In genomic region chr13:48909088-48909389, GRCh38 we compare ENCODE assay signal across 19 cellular contexts.
DNase-seq lines count a peak whose midpoint lies in the region; ATAC-seq and TF ChIP-seq lines count a peak whose summit lies in the region.
"Had no signal": no experiment of that assay in that cellular context is flagged by ENCODE, and none has a peak within 500 bp of the region (broad histone marks: within the 10 kb centered on the region; RNA-seq: fewer than 3 reads in every experiment).

No MANE protein-coding gene starts in this region.

- no peak for TF ChIP-seq POLR2A in body of pancreas (IDR thresholded peaks at IDR 0.05)

- H2AFZ ChIP-seq in OCI-LY7 (ENCODE audit: low read length), result no peak overlapping the region

- no peaks in the 10 kb centered on the region for H3K9me2 ChIP-seq in OCI-LY7 (ENCODE audit: insufficient read depth, low read length)

- DNase-seq in left cardiac atrium (peak; percentile 29), right cardiac atrium (no peak), body of pancreas (peak in 3 of 4 donors; percentile 6 to 24 (median 23)), mucosa of gallbladder (ENCODE audit: low spot score) (peak; percentile 44), aorta (no peak), kidney glomerular epithelial cell (lab: John Stamatoyannopoulos, UW) (no peak), OCI-LY7 (ENCODE audit: low spot score) (no peak), mucosa of descending colon (no peak)
- DNase-seq: ACHN; activated CD4-positive, alpha-beta T cell treated with anti-CD3 and anti-CD28 coated beads, Interleukin-2, amount 50 U/mL, for 48 hours; activated CD8-positive, alpha-beta memory T cell treated with anti-CD3 and anti-CD28 coated beads, Interleukin-2, amount 50 U/mL, for 4 hours; Caco-2; head of caudate nucleus; NCI-H1092 treated with DMSO at 0.1 percent for 48 hours; NCI-H2029; SHP77 treated with DMSO at 0.1 percent for 48 hours had no signal

- intact Hi-C loops in left cardiac atrium (cut with DNase I), result no loop called here
- intact Hi-C loops in right cardiac atrium (cut with DNase I), result no loop called here
- intact Hi-C loops in body of pancreas (cut with DNase I), result no loop called here
- intact Hi-C loops in aorta (cut with DNase I), result no loop called here
- intact Hi-C loops in OCI-LY7 (cut with micrococcal nuclease; ENCODE audit: unreplicated experiment), result no loop called here
- intact Hi-C loops in mucosa of descending colon (cut with DNase I, micrococcal nuclease), result no loop called here

- no peaks in the 10 kb centered on the region for H3K9me3 ChIP-seq in right cardiac atrium (ENCODE audit: control insufficient read depth, low read length)
- no peaks in the 10 kb centered on the region for H3K9me3 ChIP-seq in body of pancreas
- no peaks in the 10 kb centered on the region for H3K9me3 ChIP-seq in aorta (ENCODE audit: control insufficient read depth, low read length)
- H3K9me3 ChIP-seq in OCI-LY7 (ENCODE audit: low read length), result no peaks in the 10 kb centered on the region
- H3K9me3 ChIP-seq in mucosa of descending colon, result no peaks in the 10 kb centered on the region
- H3K9me3 ChIP-seq: Caco-2 had no signal

- no peak overlapping the region for H3K27ac ChIP-seq in right cardiac atrium (ENCODE audit: low read length)
- H3K27ac ChIP-seq in body of pancreas, result no peak overlapping the region
- H3K27ac ChIP-seq in aorta (ENCODE audit: low read depth in 1 of 2, low read length in 2 of 2), result peak overlapping the region; percentile 49 to 51
- no peak overlapping the region for H3K27ac ChIP-seq in OCI-LY7 (ENCODE audit: low read depth, low read length, poor library complexity, severe bottlenecking)

- no peak overlapping the region for H3K4me3 ChIP-seq in right cardiac atrium (ENCODE audit: low read length)
- H3K4me3 ChIP-seq in body of pancreas, result no peak overlapping the region
- peak overlapping the region in 1 of 2 donors; percentile 5 for H3K4me3 ChIP-seq in aorta (ENCODE audit: low read length in 2 of 2)
- no peak overlapping the region for H3K4me3 ChIP-seq in OCI-LY7 (ENCODE audit: low read depth, low read length, poor library complexity, severe bottlenecking)
- H3K4me3 ChIP-seq in mucosa of descending colon, result no peak overlapping the region

- H3K4me1 ChIP-seq in right cardiac atrium (ENCODE audit: control insufficient read depth, insufficient read depth, low read length) (no peaks in the 10 kb centered on the region), body of pancreas (no peaks in the 10 kb centered on the region), aorta (ENCODE audit: control insufficient read depth in 1 of 2, insufficient read depth in 2 of 2, low read length in 2 of 2) (peaks cover 3 to 4% of the 10 kb centered on the region in 2 donors), OCI-LY7 (ENCODE audit: insufficient read depth, low read length, poor library complexity, severe bottlenecking) (no peaks in the 10 kb centered on the region), mucosa of descending colon (ENCODE audit: low read depth) (no peaks in the 10 kb centered on the region)
- H3K4me1 ChIP-seq: Caco-2 had no signal

- no peak overlapping the region for H3K4me2 ChIP-seq in OCI-LY7 (ENCODE audit: low read length)

- no TSS peak for BruUV-seq in OCI-LY7 (replicated peaks; lab: Mats Ljungman, UMichigan)

- no peaks in the 10 kb centered on the region for H3K36me3 ChIP-seq in body of pancreas (replicated peaks in 1 of 2; ENCODE audit: insufficient read depth in 1 of 2, low read depth in 2 of 2)
- no peaks in the 10 kb centered on the region for H3K36me3 ChIP-seq in aorta (ENCODE audit: control insufficient read depth in 1 of 2, insufficient read depth in 2 of 2, low read length in 1 of 2)
- no peaks in the 10 kb centered on the region for H3K36me3 ChIP-seq in OCI-LY7 (ENCODE audit: insufficient read depth, low read length)
- no peaks in the 10 kb centered on the region for H3K36me3 ChIP-seq in mucosa of descending colon (ENCODE audit: low read depth)

- H3K27me3 ChIP-seq in right cardiac atrium (ENCODE audit: control insufficient read depth, insufficient read depth) (no peaks in the 10 kb centered on the region), body of pancreas (no peaks in the 10 kb centered on the region), aorta (ENCODE audit: control insufficient read depth in 1 of 2, insufficient read depth in 2 of 2, low read length in 1 of 2) (no peaks in the 10 kb centered on the region)

- no peaks in the 10 kb centered on the region for H4K20me1 ChIP-seq in OCI-LY7 (ENCODE audit: insufficient read depth, low read length)

- no peaks in the 10 kb centered on the region for H3K79me2 ChIP-seq in OCI-LY7 (ENCODE audit: insufficient read depth, low read depth, low read length)

- TF ChIP-seq CTCF in body of pancreas (IDR thresholded peaks at IDR 0.05) (no peak), OCI-LY7 (conservative IDR thresholded peaks at IDR 0.05; ENCODE audit: low read length) (no peak), mucosa of descending colon (IDR thresholded peaks at IDR 0.05) (no peak)

- CTCF ChIA-PET in OCI-LY7 (lab: Charles Lee; ENCODE audit: unreplicated experiment), result no interaction called here

- WGBS in right cardiac atrium, result 73% methylated on average over 2 of the region's 2 CpGs
- 37 to 44% methylated on average over 2 of the region's 2 CpGs for WGBS in body of pancreas, 2 donors
- 10 to 11% methylated on average over 2 of the region's 2 CpGs for WGBS in aorta, 2 donors

- ATAC-seq in left cardiac atrium (peak; percentile 12 to 87), right cardiac atrium (no peak), body of pancreas (peak; percentile 48), aorta (ENCODE audit: low FRiP score) (no peak), mucosa of descending colon (no peak)
- ATAC-seq: activated T-helper 17 cell treated with anti-CD3 and anti-CD28 coated beads, Interleukin-2, amount 50 U/mL, for 72 hours; HCT116; left colon had no signal

- POLR2A ChIA-PET in OCI-LY7 (lab: Charles Lee), result interaction anchor here (0.6 to 0.7 kb wide), 2 partner anchors 8 to 370 kb away, joined by 3 to 4 read pairs; no protein-coding TSS in a partner anchor

Comparison
In these comparisons a context has a peak if more than half of its experiments do, and no peak if none do; other contexts are left out.
1. ATAC-seq: peak in left cardiac atrium (2 of 2) and body of pancreas (single experiment); none in right cardiac atrium (0 of 2), aorta (single experiment) and mucosa of descending colon (single experiment).
2. DNase-seq: peak in left cardiac atrium (single experiment), body of pancreas (3 of 4) and mucosa of gallbladder (single experiment); none in right cardiac atrium (0 of 3), aorta (0 of 2), kidney glomerular epithelial cell (single experiment), OCI-LY7 (single experiment) and mucosa of descending colon (0 of 3).
3. H3K27ac ChIP-seq: peak in aorta (2 of 2); none in right cardiac atrium (single experiment), body of pancreas (0 of 4) and OCI-LY7 (single experiment).